In the genomic region with DNA sequence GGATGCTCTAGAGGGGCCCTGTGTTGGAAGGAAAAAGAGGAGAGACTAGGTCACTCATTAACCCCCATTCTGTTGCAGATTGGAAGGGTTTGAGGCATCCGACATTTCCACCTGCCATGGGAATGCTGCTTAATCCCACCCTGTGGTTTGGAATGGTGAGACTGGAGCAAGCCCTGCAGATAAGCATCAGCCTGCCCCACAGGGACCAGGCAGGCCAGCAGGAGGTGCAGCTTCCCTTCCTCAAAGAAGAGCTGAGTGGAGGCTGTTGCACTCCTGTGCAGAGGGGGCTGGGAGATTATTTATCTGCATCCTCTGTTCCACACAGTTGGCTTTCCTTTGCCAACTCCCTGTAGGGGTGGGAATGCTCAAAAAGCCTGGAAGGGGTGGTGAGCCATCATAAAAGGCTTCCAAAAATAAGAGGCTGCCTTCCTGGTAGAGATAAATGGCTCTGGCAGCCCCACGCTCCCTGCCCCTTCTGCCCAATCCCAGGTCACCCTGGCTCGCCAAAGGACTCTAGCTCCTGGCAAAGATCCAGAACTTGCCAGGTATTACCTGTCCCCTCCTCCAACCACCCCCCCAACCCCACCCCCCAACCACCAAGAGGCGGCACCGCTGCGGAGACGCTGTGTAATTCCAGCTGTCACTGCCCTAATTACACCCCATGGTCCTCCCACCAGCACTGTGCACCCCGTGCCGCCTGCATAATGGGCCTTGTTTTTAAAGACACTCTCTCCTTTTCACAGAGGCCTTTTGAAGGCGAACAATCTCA, we compare ENCODE assay signal across 1 cellular context.
TF ChIP-seq lines count a peak whose summit lies in the region.

No MANE protein-coding gene starts in this region.

TF ChIP-seq in A549, 52 proteins besides CTCF, POLR2A, EP300 and RAD21 (continued from another document):
- TF ChIP-seq RNF2 (IDR thresholded peaks at IDR 0.05; ENCODE audit: borderline replicate concordance, low read depth) (no peak), SREBF2 (IDR thresholded peaks at IDR 0.05) (no peak), HEYL (CRISPR knock-in tag; IDR thresholded peaks at IDR 0.05) (no peak), NR3C1 (IDR thresholded peaks at IDR 0.05) (no peak)
